ENCODE assay signal across 10 cellular contexts in genomic region chr2:58131191-58132011, GRCh38.
DNase-seq lines count a peak whose midpoint lies in the region; ATAC-seq and TF ChIP-seq lines count a peak whose summit lies in the region.
"Had no signal": no experiment of that assay in that cellular context is flagged by ENCODE, and none has a peak within 500 bp of the region (broad histone marks: within the 10 kb centered on the region; RNA-seq: fewer than 3 reads in every experiment).

No MANE protein-coding gene starts in this region.

- H3K4me1 Mint-ChIP-seq in nephron = peaks cover 14% of the 10 kb centered on the region
- H3K4me1 Mint-ChIP-seq: activated naive CD8-positive, alpha-beta T cell treated with anti-CD3 and anti-CD28 coated beads, Interleukin-2, amount 10 ng/mL, durations not matched to agents 7 days and 5 days had no signal

- peak overlapping the region; percentile 8 for H3K27ac ChIP-seq in ectodermal cell (ENCODE audit: insufficient read depth, low read depth, low read length, poor library complexity, severe bottlenecking)

- H3K27ac Mint-ChIP-seq in nephron = peak overlapping the region; percentile 48 to 56 (median 52)
- H3K27ac Mint-ChIP-seq: activated naive CD8-positive, alpha-beta T cell treated with anti-CD3 and anti-CD28 coated beads, Interleukin-2, amount 10 ng/mL, durations not matched to agents 7 days and 5 days had no signal

- peak; percentile 32 for DNase-seq in D341Med (ENCODE audit: low spot score)
- peak; percentile 26 for DNase-seq in NCI-H2171 treated with DMSO at 0.1 percent for 48 hours (lab: John Stamatoyannopoulos, UW)
- DNase-seq in activated CD4-positive, alpha-beta T cell treated with anti-CD3 and anti-CD28 coated beads for 48 hours = no peak
- DNase-seq in NCI-H345 (lab: John Stamatoyannopoulos, UW) = no peak
- DNase-seq: activated naive CD8-positive, alpha-beta T cell treated with anti-CD3 and anti-CD28 coated beads, Interleukin-2, amount 10 ng/mL, durations not matched to agents 7 days and 5 days; mucosa of descending colon had no signal

- H3K27me3 ChIP-seq in ectodermal cell (ENCODE audit: control insufficient read depth, insufficient read depth, low read length, poor library complexity, severe bottlenecking) = no peaks in the 10 kb centered on the region

- ATAC-seq in HG02884 (IDR thresholded peaks at IDR 0.05; ENCODE audit: unreplicated experiment) (no peak), HG02885 (IDR thresholded peaks at IDR 0.05; ENCODE audit: poor library complexity, unreplicated experiment) (no peak)
- ATAC-seq: mucosa of descending colon had no signal

- no peaks in the 10 kb centered on the region for H3K9me3 Mint-ChIP-seq in nephron
- H3K9me3 Mint-ChIP-seq: activated naive CD8-positive, alpha-beta T cell treated with anti-CD3 and anti-CD28 coated beads, Interleukin-2, amount 10 ng/mL, durations not matched to agents 7 days and 5 days had no signal

- H3K9me3 ChIP-seq in ectodermal cell (ENCODE audit: control insufficient read depth, low read length) = no peaks in the 10 kb centered on the region
- H3K9me3 ChIP-seq: mucosa of descending colon had no signal

- 93 to 95% methylated on average over 5 of the region's 5 CpGs for WGBS in ectodermal cell, 2 experiments

- H3K27me3 Mint-ChIP-seq in nephron (ENCODE audit: low read depth) = no peaks in the 10 kb centered on the region
- H3K27me3 Mint-ChIP-seq: activated naive CD8-positive, alpha-beta T cell treated with anti-CD3 and anti-CD28 coated beads, Interleukin-2, amount 10 ng/mL, durations not matched to agents 7 days and 5 days had no signal

- no peak overlapping the region for H3K4me3 ChIP-seq in ectodermal cell (ENCODE audit: insufficient read depth, low read depth, low read length)
- H3K4me3 ChIP-seq: mucosa of descending colon had no signal

- H3K36me3 ChIP-seq in ectodermal cell (ENCODE audit: control insufficient read depth, insufficient read depth, low read length) = no peaks in the 10 kb centered on the region

- TF ChIP-seq CTCF in nephron (IDR thresholded peaks at IDR 0.05; ENCODE audit: unreplicated experiment in 3 of 3) = peak; percentile 14 to 61 (median 44)

- no peak overlapping the region for H3K4me3 Mint-ChIP-seq in nephron
- H3K4me3 Mint-ChIP-seq: activated naive CD8-positive, alpha-beta T cell treated with anti-CD3 and anti-CD28 coated beads, Interleukin-2, amount 10 ng/mL, durations not matched to agents 7 days and 5 days had no signal

- H3K4me1 ChIP-seq in ectodermal cell (ENCODE audit: control insufficient read depth, insufficient read depth, low read length) = no peaks in the 10 kb centered on the region

- H3K36me3 Mint-ChIP-seq in nephron (ENCODE audit: low read depth) = peaks cover 6% of the 10 kb centered on the region

Comparison
In these comparisons a context has a peak if more than half of its experiments do, and no peak if none do; other contexts are left out.
1. DNase-seq: peak in D341Med (single experiment) and NCI-H2171 treated with DMSO at 0.1 percent for 48 hours (single experiment); none in activated CD4-positive, alpha-beta T cell treated with anti-CD3 and anti-CD28 coated beads for 48 hours (single experiment) and NCI-H345 (single experiment).